ENCODE assay signal across 22 cellular contexts in genomic region chr21:31671931-31672330, GRCh38. TPM values are rescaled to one million over a fixed set of nuclear protein-coding genes. Genes with fewer than 3 reads are reported as not detected.
DNase-seq lines count a peak whose midpoint lies in the region; ATAC-seq and TF ChIP-seq lines count a peak whose summit lies in the region.
"Had no signal": no experiment of that assay in that cellular context is flagged by ENCODE, and none has a peak within 500 bp of the region (broad histone marks: within the 10 kb centered on the region; RNA-seq: fewer than 3 reads in every experiment).

No MANE protein-coding gene starts in this region.

- H2BK15ac ChIP-seq in H9 (ENCODE audit: low read depth, low read length) = no peak overlapping the region

- no peak overlapping the region for H4K5ac ChIP-seq in H9 (ENCODE audit: insufficient read length, low read depth, low read length)

- peaks cover 62% of the 10 kb centered on the region for H3K36me3 ChIP-seq in DND-41 (ENCODE audit: insufficient read depth, low read length)

- H3K4me3 ChIP-seq in DND-41 (ENCODE audit: low read depth in 1 of 2, low read length in 2 of 2) = no peak overlapping the region
- H3K4me3 ChIP-seq: right lobe of liver, SJCRH30, suprapubic skin had no signal

- H3K23me2 ChIP-seq in H9 (ENCODE audit: insufficient read length, low read depth, low read length, poor library complexity, severe bottlenecking) = no peaks in the 10 kb centered on the region

- no peak overlapping the region for H3K9ac ChIP-seq in DND-41 (ENCODE audit: low read depth, low read length)
- no peak overlapping the region for H3K9ac ChIP-seq in H9 (ENCODE audit: extremely low read depth, insufficient read length, low read length)

- H2AFZ ChIP-seq in DND-41 (ENCODE audit: low read depth, low read length) = no peak overlapping the region
- H2AFZ ChIP-seq in H9 (ENCODE audit: low read length) = no peak overlapping the region

- H3K23ac ChIP-seq in H9 (ENCODE audit: insufficient read length, low read depth, low read length) = no peak overlapping the region

- H3K14ac ChIP-seq in H9 (ENCODE audit: insufficient read depth, low read length) = no peak overlapping the region

- no peak overlapping the region for H2BK5ac ChIP-seq in H9 (ENCODE audit: insufficient read length, low read length)

- H2AK5ac ChIP-seq in H9 (ENCODE audit: insufficient read length, low read length) = no peak overlapping the region

- H3K27ac ChIP-seq in DND-41 (ENCODE audit: low read length) = no peak overlapping the region
- H3K27ac ChIP-seq in H9 (ENCODE audit: insufficient read length, low read depth, low read length) = no peak overlapping the region
- H3K27ac ChIP-seq: C4-2B, right lobe of liver, SJCRH30, suprapubic skin had no signal

- no peak overlapping the region for H3K56ac ChIP-seq in H9 (ENCODE audit: insufficient read length, low read depth, low read length)

- H3K79me1 ChIP-seq in H9 (ENCODE audit: insufficient read depth, low read depth, low read length, poor library complexity, severe bottlenecking) = no peaks in the 10 kb centered on the region

- H3K4ac ChIP-seq in H9 (ENCODE audit: low read depth, low read length) = no peak overlapping the region

- WGBS in H9 (ENCODE audit: extremely low coverage, insufficient read length, low lambda C conversion rate) = no CpG with 5 or more reads among the region's 17 CpGs

- ATAC-seq in DND-41 (ENCODE audit: insufficient read depth, low read depth) (0 out of 3 replicates have a peak, but pooled peaks have one; percentile 25), HG03280 (IDR thresholded peaks at IDR 0.05; ENCODE audit: unreplicated experiment) (no peak), HG03432 (IDR thresholded peaks at IDR 0.05; ENCODE audit: unreplicated experiment) (no peak)
- no peak for ATAC-seq in central memory CD8-positive, alpha-beta T cell (replicated peaks; ENCODE audit: extremely low read depth, poor library complexity, severe bottlenecking)
- ATAC-seq: activated naive CD4-positive, alpha-beta T cell treated with anti-CD3 and anti-CD28 coated beads, Interleukin-2, amount 50 U/mL, for 72 hours had no signal

- H3K9me3 Mint-ChIP-seq in H9 = no peaks in the 10 kb centered on the region
- no peaks in the 10 kb centered on the region for H3K9me3 Mint-ChIP-seq in central memory CD8-positive, alpha-beta T cell
- H3K9me3 Mint-ChIP-seq in nephron = no peaks in the 10 kb centered on the region
- H3K9me3 Mint-ChIP-seq: activated B cell treated with CpG ODN at 0.5 μM for 24 hours; activated CD4-positive, alpha-beta memory T cell treated with anti-CD3 and anti-CD28 coated beads, Interleukin-2, amount 10 ng/mL, durations not matched to agents 7 days and 5 days; activated naive CD4-positive, alpha-beta T cell treated with anti-CD3 and anti-CD28 coated beads, Interleukin-2, amount 50 U/mL, for 72 hours had no signal

- peaks cover 23 to 29% of the 10 kb centered on the region in 2 experiments for H3K4me1 Mint-ChIP-seq in H9
- peaks cover 7% of the 10 kb centered on the region for H3K4me1 Mint-ChIP-seq in central memory CD8-positive, alpha-beta T cell
- peaks cover 14% of the 10 kb centered on the region for H3K4me1 Mint-ChIP-seq in nephron

- H3K9me3 ChIP-seq in DND-41 (ENCODE audit: insufficient read depth, low read length, severe bottlenecking) = no peaks in the 10 kb centered on the region
- H3K9me3 ChIP-seq in H9 (ENCODE audit: control insufficient read depth, low read depth, low read length) = no peaks in the 10 kb centered on the region
- H3K9me3 ChIP-seq: right lobe of liver, SJCRH30, suprapubic skin had no signal

- H3K79me2 ChIP-seq in DND-41 (ENCODE audit: insufficient read depth, low read length) (no peaks in the 10 kb centered on the region; the same call in 1 of the 2 replicates), H9 (ENCODE audit: insufficient read depth, low read length) (no peaks in the 10 kb centered on the region)

- no peak overlapping the region for H2BK20ac ChIP-seq in H9 (ENCODE audit: low read depth, low read length, poor library complexity, severe bottlenecking)

- H3K36me3 Mint-ChIP-seq in H9 (ENCODE audit: insufficient read depth in 1 of 3, low read depth in 3 of 3) (peaks cover 5 to 18% (median 14%) of the 10 kb centered on the region in 3 experiments; a peak in 6 of 7 replicates), nephron (ENCODE audit: low read depth) (peaks cover 43% of the 10 kb centered on the region)
- peaks cover 32% of the 10 kb centered on the region for H3K36me3 Mint-ChIP-seq in central memory CD8-positive, alpha-beta T cell (ENCODE audit: insufficient read depth)

- H3K27me3 Mint-ChIP-seq in H9 (ENCODE audit: low read depth) = no peaks in the 10 kb centered on the region
- no peaks in the 10 kb centered on the region for H3K27me3 Mint-ChIP-seq in central memory CD8-positive, alpha-beta T cell
- no peaks in the 10 kb centered on the region for H3K27me3 Mint-ChIP-seq in nephron (ENCODE audit: low read depth)
- H3K27me3 Mint-ChIP-seq: activated B cell treated with CpG ODN at 0.5 μM for 24 hours; activated CD4-positive, alpha-beta memory T cell treated with anti-CD3 and anti-CD28 coated beads, Interleukin-2, amount 10 ng/mL, durations not matched to agents 7 days and 5 days had no signal

- no peak overlapping the region for H3K4me2 ChIP-seq in DND-41 (ENCODE audit: insufficient read depth, low read length)
- H3K4me2 ChIP-seq in H9 (ENCODE audit: insufficient read depth, insufficient read length, low read length) = no peak overlapping the region

- H3K4me3 Mint-ChIP-seq in H9 = no peak overlapping the region
- no peak overlapping the region for H3K4me3 Mint-ChIP-seq in central memory CD8-positive, alpha-beta T cell
- H3K4me3 Mint-ChIP-seq in nephron = no peak overlapping the region
- H3K4me3 Mint-ChIP-seq: activated B cell treated with CpG ODN at 0.5 μM for 24 hours; activated CD4-positive, alpha-beta memory T cell treated with anti-CD3 and anti-CD28 coated beads, Interleukin-2, amount 10 ng/mL, durations not matched to agents 7 days and 5 days had no signal

- DNase-seq in DND-41 (no peak), H9 (peak; percentile 34)
- DNase-seq in central memory CD8-positive, alpha-beta T cell (ENCODE audit: low spot score in 2 of 2) = no peak
- DNase-seq in stimulated activated CD4-positive, alpha-beta T cell treated with anti-CD3 and anti-CD28 coated beads, Interleukin-2, amount 100 ng/mL, for 24 hours = no peak
- DNase-seq: activated B cell treated with CpG ODN at 0.5 μM for 24 hours; activated CD4-positive, alpha-beta memory T cell treated with anti-CD3 and anti-CD28 coated beads, Interleukin-2, amount 10 ng/mL, durations not matched to agents 7 days and 5 days; activated CD8-positive, alpha-beta memory T cell treated with anti-CD3 and anti-CD28 coated beads, Interleukin-2, amount 50 U/mL, for 48 hours; cerebellar nuclear complex; EL; NCI-H1048; NCI-H2029; NCI-H526 treated with DMSO at 0.1 percent for 48 hours; posterior cingulate gyrus; right lobe of liver; stimulated activated CD4-positive, alpha-beta T cell treated with anti-CD3 and anti-CD28 coated beads, Interleukin-4, amount 100 ng/mL, for 1 hour had no signal

- no peak overlapping the region for H2BK12ac ChIP-seq in H9 (ENCODE audit: insufficient read length, low read depth, low read length)

- H4K20me1 ChIP-seq in DND-41 (ENCODE audit: insufficient read depth, low read length) (peaks cover 6% of the 10 kb centered on the region; the same call in 1 of the 2 replicates), H9 (ENCODE audit: control insufficient read depth, insufficient read depth, insufficient read length) (no peaks in the 10 kb centered on the region)

- H3T11ph ChIP-seq in H9 (ENCODE audit: low read length) = no peak overlapping the region

- no peak overlapping the region for H4K91ac ChIP-seq in H9 (ENCODE audit: insufficient read length, low read depth, low read length)

- H3K18ac ChIP-seq in H9 (ENCODE audit: insufficient read length, low read depth, low read length) = no peak overlapping the region

- H3K27me3 ChIP-seq in DND-41 (ENCODE audit: insufficient read depth, low read length, poor library complexity) = no peaks in the 10 kb centered on the region
- no peaks in the 10 kb centered on the region for H3K27me3 ChIP-seq in H9 (ENCODE audit: insufficient read depth, low read length)
- H3K27me3 ChIP-seq: right lobe of liver, SJCRH30, suprapubic skin had no signal

- no peak overlapping the region for H2BK120ac ChIP-seq in H9 (ENCODE audit: low read depth, low read length, poor library complexity, severe bottlenecking)

- no peak overlapping the region for H4K8ac ChIP-seq in H9 (replicated peaks; ENCODE audit: insufficient read length, low read depth, low read length)

- TF ChIP-seq CTCF in DND-41 (IDR thresholded peaks at IDR 0.05; ENCODE audit: borderline replicate concordance, extremely low read depth, low read length, poor library complexity, severe bottlenecking) (no peak), H9 (conservative IDR thresholded peaks at IDR 0.05) (no peak), nephron (IDR thresholded peaks at IDR 0.05; ENCODE audit: unreplicated experiment in 3 of 3) (no peak)

- H3K27ac Mint-ChIP-seq in H9 = peak overlapping the region in 2 of 3 experiments; percentile 68 to 75; a peak in 3 of 7 replicates
- H3K27ac Mint-ChIP-seq in central memory CD8-positive, alpha-beta T cell (ENCODE audit: low read depth) = peak overlapping the region; percentile 71
- peak overlapping the region; percentile 4 to 39 (median 31) for H3K27ac Mint-ChIP-seq in nephron
- H3K27ac Mint-ChIP-seq: activated CD4-positive, alpha-beta memory T cell treated with anti-CD3 and anti-CD28 coated beads, Interleukin-2, amount 10 ng/mL, durations not matched to agents 7 days and 5 days had no signal

- H3K4me1 ChIP-seq in DND-41 (ENCODE audit: insufficient read depth, low read length) = peaks cover 5% of the 10 kb centered on the region; the same call in 1 of the 2 replicates
- H3K4me1 ChIP-seq in H9 (ENCODE audit: insufficient read depth, low read length) = no peaks in the 10 kb centered on the region
- H3K4me1 ChIP-seq: SJCRH30 had no signal

RNA-seq across cellular contexts. Expression of gene SOD1, which starts 12.4 kb away (rescaled TPM):
- total RNA-seq in H9 (2021) = 196 and 201 TPM in 2 replicates

RNA-seq across cellular contexts. Expression of gene SCAF4, which starts 60.0 kb away (rescaled TPM):
- 69.1 and 76.8 TPM in 2 replicates for total RNA-seq in H9 (2021)
